ENCODE assay signal across 8 cellular contexts in the genomic region with DNA sequence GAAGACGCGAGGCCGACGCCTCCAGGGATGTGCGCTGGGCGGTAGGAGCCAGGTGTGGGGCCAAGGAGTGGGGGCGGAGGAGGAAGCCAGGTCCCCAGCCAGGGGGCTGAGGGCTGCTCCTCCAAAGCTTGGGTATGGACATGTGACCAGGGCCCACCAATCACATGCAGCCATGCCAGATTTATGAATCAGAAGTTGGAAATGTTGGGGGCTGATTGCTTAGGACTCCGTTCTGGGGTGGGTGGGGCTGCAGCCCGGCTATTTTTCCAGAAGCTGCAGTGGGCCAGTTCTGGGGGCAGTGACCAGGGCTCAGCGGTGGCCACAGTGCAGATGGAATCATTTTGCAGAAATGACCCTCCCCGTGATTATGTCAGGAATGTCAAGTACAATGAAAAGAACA.
A peak's percentile ranks its signal among the peaks of the same experiment; 100 is the strongest.
DNase-seq lines count a peak whose midpoint lies in the region; TF ChIP-seq lines count a peak whose summit lies in the region.

No MANE protein-coding gene starts in this region.

- peaks cover 43% of the 10 kb centered on the region for H3K4me1 ChIP-seq in osteoblast (ENCODE audit: insufficient read depth, low read length)

- DNase-seq in Daoy (ENCODE audit: low read depth) (peak; percentile 85), HS-27A (ENCODE audit: low read depth) (peak; percentile 84), dermis blood vessel endothelial cell (peak; percentile 52), osteoblast (ENCODE audit: insufficient read length, low spot score, missing footprints) (peak; percentile 99), ecto neural progenitor cell (ENCODE audit: low spot score) (no peak), NCI-H748 treated with DMSO at 0.1 percent for 48 hours (lab: John Stamatoyannopoulos, UW) (no peak), NCI-H510A (lab: John Stamatoyannopoulos, UW) (no peak), SHP77 treated with DMSO at 0.1 percent for 48 hours (lab: John Stamatoyannopoulos, UW) (no peak)

- peak overlapping the region; percentile 88 for H2AFZ ChIP-seq in osteoblast (ENCODE audit: low read length)

- H3K4me3 ChIP-seq in osteoblast (ENCODE audit: insufficient read depth, low read length) = peak overlapping the region; percentile 34

- peak overlapping the region; percentile 98 for H3K27ac ChIP-seq in osteoblast (ENCODE audit: low read depth, low read length)

- H3K27me3 ChIP-seq in osteoblast (ENCODE audit: insufficient read depth, low read length) = no peaks in the 10 kb centered on the region

- no peak for TF ChIP-seq CTCF in osteoblast (IDR thresholded peaks at IDR 0.05; ENCODE audit: extremely low read depth, low read depth, low read length)

- H3K9me3 ChIP-seq in osteoblast (ENCODE audit: low read depth, low read length) = no peaks in the 10 kb centered on the region

- peak overlapping the region; percentile 60 for H3K4me2 ChIP-seq in osteoblast (ENCODE audit: insufficient read depth, low read length)

- no peaks in the 10 kb centered on the region for H4K20me1 ChIP-seq in osteoblast (ENCODE audit: insufficient read depth, low read length)

- H3K79me2 ChIP-seq in osteoblast (ENCODE audit: insufficient read depth, low read length) = no peaks in the 10 kb centered on the region

- H3K36me3 ChIP-seq in osteoblast (ENCODE audit: insufficient read depth, low read length) = no peaks in the 10 kb centered on the region

Comparison
In these comparisons a context has a peak if more than half of its experiments do, and no peak if none do; other contexts are left out.
1. DNase-seq: peak in Daoy (single experiment), HS-27A (single experiment), dermis blood vessel endothelial cell (single experiment) and osteoblast (single experiment); none in ecto neural progenitor cell (single experiment), NCI-H748 treated with DMSO at 0.1 percent for 48 hours (single experiment), NCI-H510A (single experiment) and SHP77 treated with DMSO at 0.1 percent for 48 hours (single experiment).